Comparison of ENCODE assay signal across 9 cellular contexts in genomic region chr20:62409935-62410741, GRCh38. TPM values are rescaled to one million over a fixed set of nuclear protein-coding genes. Genes with fewer than 3 reads are reported as not detected.
DNase-seq lines count a peak whose midpoint lies in the region; ATAC-seq and TF ChIP-seq lines count a peak whose summit lies in the region.
"Had no signal": no experiment of that assay in that cellular context is flagged by ENCODE, and none has a peak within 500 bp of the region (broad histone marks: within the 10 kb centered on the region; RNA-seq: fewer than 3 reads in every experiment).

No MANE protein-coding gene starts in this region.

- H3K4me2 ChIP-seq in neural cell (ENCODE audit: low read length) = no peak overlapping the region

- peak; percentile 76 for TF ChIP-seq RAD21 in neural cell (conservative IDR thresholded peaks at IDR 0.05)

- no peaks in the 10 kb centered on the region for H3K36me3 ChIP-seq in neural cell (ENCODE audit: insufficient read depth, low read length)

- H3K9me2 ChIP-seq in neural cell (ENCODE audit: insufficient read depth, low read length) = no peaks in the 10 kb centered on the region

- H3K9ac ChIP-seq in neural cell (ENCODE audit: low read length) = no peak overlapping the region

- H2AFZ ChIP-seq in neural cell (ENCODE audit: low read depth, low read length) = no peak overlapping the region

- no peak overlapping the region for H3K27ac Mint-ChIP-seq in endothelial cell (ENCODE audit: unreplicated experiment)

- peaks cover 9% of the 10 kb centered on the region for H3K79me2 ChIP-seq in neural cell (replicated peaks; ENCODE audit: insufficient read depth, low read length)

- no peak for ATAC-seq in GM19467 (IDR thresholded peaks at IDR 0.05; ENCODE audit: unreplicated experiment)
- no peak for ATAC-seq in HG03108 (IDR thresholded peaks at IDR 0.05; ENCODE audit: unreplicated experiment)

- DNase-seq in NCI-H748 (lab: John Stamatoyannopoulos, UW; ENCODE audit: unreplicated experiment) (peak; percentile 73), NCI-H748 treated with DMSO at 0.1 percent for 48 hours (lab: John Stamatoyannopoulos, UW) (no peak), NCI-H1436 (lab: John Stamatoyannopoulos, UW) (peak; percentile 81), T-helper 9 cell (peak; percentile 28), endothelial cell (ENCODE audit: low spot score) (peak; percentile 60)

- TF ChIP-seq CTCF in endothelial cell (IDR thresholded peaks at IDR 0.05; ENCODE audit: unreplicated experiment) (peak; percentile 45), neural cell (IDR thresholded peaks at IDR 0.05; ENCODE audit: poor library complexity, severe bottlenecking) (peak; percentile 76)

- H3K36me3 Mint-ChIP-seq in endothelial cell (ENCODE audit: low read depth, unreplicated experiment) = no peaks in the 10 kb centered on the region
- H3K36me3 Mint-ChIP-seq: CD8-positive, alpha-beta memory T cell had no signal

- H3K4me3 Mint-ChIP-seq in endothelial cell (ENCODE audit: unreplicated experiment) = no peak overlapping the region

- no peaks in the 10 kb centered on the region for H3K9me3 ChIP-seq in neural cell (ENCODE audit: low read length)

- peaks cover 6% of the 10 kb centered on the region for H3K4me1 Mint-ChIP-seq in endothelial cell (ENCODE audit: unreplicated experiment)

- TF ChIP-seq EP300 in neural cell (conservative IDR thresholded peaks at IDR 0.05; ENCODE audit: poor library complexity, severe bottlenecking) = no peak

- H4K20me1 ChIP-seq in neural cell (ENCODE audit: insufficient read depth) = no peaks in the 10 kb centered on the region

- H3K4me3 ChIP-seq in neural cell (ENCODE audit: low read length) = no peak overlapping the region

- no peak overlapping the region for H3K27ac ChIP-seq in neural cell (ENCODE audit: low read length)

- H3F3A ChIP-seq in neural cell (ENCODE audit: insufficient read depth, low read length, poor library complexity, severe bottlenecking) = no peaks in the 10 kb centered on the region

- H3K27me3 Mint-ChIP-seq in endothelial cell (ENCODE audit: unreplicated experiment) = peaks cover 8% of the 10 kb centered on the region
- H3K27me3 Mint-ChIP-seq: CD8-positive, alpha-beta memory T cell had no signal

- H3K27me3 ChIP-seq in neural cell (ENCODE audit: insufficient read depth, low read depth, low read length) = no peaks in the 10 kb centered on the region

- H3K9me3 Mint-ChIP-seq in endothelial cell (ENCODE audit: unreplicated experiment) = no peaks in the 10 kb centered on the region
- H3K9me3 Mint-ChIP-seq: CD8-positive, alpha-beta memory T cell had no signal

TF ChIP-seq in neural cell, 6 proteins besides CTCF, POLR2A, EP300 and RAD21:
- TF ChIP-seq POLR2AphosphoS5 (IDR thresholded peaks at IDR 0.05) (no peak), SMC3 (conservative IDR thresholded peaks at IDR 0.05; ENCODE audit: poor library complexity) (peak; percentile 81)

RNA-seq across cellular contexts. Expression of gene CABLES2, which starts 3.1 kb away (rescaled TPM):
- total RNA-seq in endothelial cell (ENCODE audit: unreplicated experiment) = 9.3 TPM
- 8.3 and 8.6 TPM in 2 replicates for polyA plus RNA-seq in neural cell
- polyA minus RNA-seq in neural cell = 9.5 and 11.1 TPM in 2 replicates

RNA-seq across cellular contexts. Expression of gene RBBP8NL, which starts 17.2 kb away (rescaled TPM):
- 0.10 TPM for total RNA-seq in endothelial cell (ENCODE audit: unreplicated experiment)
- polyA plus RNA-seq in neural cell = not detected in 2 replicates
- not detected in 2 replicates for polyA minus RNA-seq in neural cell
- total RNA-seq: CD8-positive, alpha-beta memory T cell had no signal
- polyA plus RNA-seq: CD8-positive, alpha-beta memory T cell had no signal

RNA-seq across cellular contexts. Expression of gene RPS21, which starts 23.2 kb away (rescaled TPM):
- 1,710 TPM for total RNA-seq in endothelial cell (ENCODE audit: unreplicated experiment)
- 1,158 and 1,633 TPM in 2 replicates for polyA plus RNA-seq in neural cell
- polyA minus RNA-seq in neural cell = 287 and 358 TPM in 2 replicates

RNA-seq across cellular contexts. Expression of gene LAMA5, which starts 43.0 kb away (rescaled TPM):
- 34.5 TPM for total RNA-seq in endothelial cell (ENCODE audit: unreplicated experiment)
- polyA plus RNA-seq in neural cell = 21.6 and 27.2 TPM in 2 replicates
- 11.9 and 12.9 TPM in 2 replicates for polyA minus RNA-seq in neural cell
- polyA plus RNA-seq: CD8-positive, alpha-beta memory T cell had no signal
